8 cellular contexts compared by ENCODE assay signal in genomic region chr9:121992571-121993212, GRCh38.
DNase-seq lines count a peak whose midpoint lies in the region; ATAC-seq and TF ChIP-seq lines count a peak whose summit lies in the region.

No MANE protein-coding gene starts in this region.

- in situ Hi-C loops in GM13977 (cut with MboI; ENCODE audit: low pct_unique_long_range_greater_than_20kb, low sequenced_read_pairs, unreplicated experiment), result loop anchor here (25.0 kb wide), 2 partner anchors 305 to 455 kb away; no protein-coding TSS in a partner anchor

- H3K27ac ChIP-seq in breast epithelium, result no peak overlapping the region

- no peaks in the 10 kb centered on the region for H3K9me3 ChIP-seq in breast epithelium

- no peak for TF ChIP-seq POLR2A in breast epithelium (IDR thresholded peaks at IDR 0.05)

- TF ChIP-seq CTCF in AG09319 (IDR thresholded peaks at IDR 0.05; ENCODE audit: low read depth, low read length) (peak; percentile 69), GM13977 (IDR thresholded peaks at IDR 0.05; ENCODE audit: extremely low read depth, insufficient read depth, missing control alignments) (peak; percentile 56), breast epithelium (IDR thresholded peaks at IDR 0.05) (peak; percentile 83 to 90 (median 87)), kidney epithelial cell (IDR thresholded peaks at IDR 0.05; ENCODE audit: insufficient read depth, low read length, poor library complexity, severe bottlenecking) (peak; percentile 69)

- H3K27me3 ChIP-seq in breast epithelium (no peaks in the 10 kb centered on the region), kidney epithelial cell (ENCODE audit: control insufficient read depth, insufficient read depth, low read length) (no peaks in the 10 kb centered on the region)

- H3K4me1 ChIP-seq in breast epithelium, result no peaks in the 10 kb centered on the region

- no peak overlapping the region for H3K4me3 ChIP-seq in breast epithelium
- H3K4me3 ChIP-seq in kidney epithelial cell (ENCODE audit: low read depth, low read length), result no peak overlapping the region

- intact Hi-C loops in breast epithelium (cut with DNase I; ENCODE audit: low total_unique reads), result loop anchor here (10.0 kb wide), 1 partner anchor 448 kb away; no protein-coding TSS in a partner anchor

- DNase-seq in AG09319 (ENCODE audit: extremely low read depth, low read depth) (peak; percentile 45), GM13977 (ENCODE audit: low spot score) (peak; percentile 68), NCI-H128 (lab: John Stamatoyannopoulos, UW; ENCODE audit: unreplicated experiment) (peak; percentile 35), SW480 (ENCODE audit: low spot score) (peak; percentile 76), breast epithelium (ENCODE audit: low spot score in 2 of 2) (peak in 1 of 2 donors; percentile 69), kidney epithelial cell (ENCODE audit: low read depth) (no peak)
- peak; percentile 26 to 33 for DNase-seq in stimulated activated CD4-positive, alpha-beta T cell treated with anti-CD3 and anti-CD28 coated beads, Interleukin-2, amount 100 ng/mL, for 24 hours

- H3K36me3 ChIP-seq in breast epithelium, result no peaks in the 10 kb centered on the region
- no peaks in the 10 kb centered on the region for H3K36me3 ChIP-seq in kidney epithelial cell (ENCODE audit: control insufficient read depth, insufficient read depth, low read length)

- no peak for ATAC-seq in HG02885 (IDR thresholded peaks at IDR 0.05; ENCODE audit: poor library complexity, unreplicated experiment)
